Comparison of ENCODE assay signal across 9 cellular contexts in the genomic region with DNA sequence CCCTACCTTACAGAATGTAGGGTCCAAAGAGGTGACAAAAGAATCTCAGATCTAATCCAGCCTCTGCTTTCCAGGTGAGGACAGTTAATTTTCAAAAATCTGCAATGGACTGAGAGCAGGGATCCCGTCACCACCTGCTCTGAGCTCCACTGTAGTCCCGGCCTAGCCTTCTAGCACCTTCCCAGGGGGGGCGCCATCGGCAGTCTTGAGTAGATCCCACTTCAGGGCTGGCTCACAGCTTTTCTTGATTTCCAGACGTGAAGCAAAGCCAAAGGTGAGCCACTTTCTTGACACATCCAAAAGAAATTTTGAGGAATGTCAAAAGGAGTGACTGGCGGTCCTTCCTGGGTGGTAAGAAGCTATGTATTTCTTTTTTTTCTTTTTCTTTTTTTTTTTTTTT.
DNase-seq lines count a peak whose midpoint lies in the region; ATAC-seq, FAIRE-seq and TF ChIP-seq lines count a peak whose summit lies in the region.
"Had no signal": no experiment of that assay in that cellular context is flagged by ENCODE, and none has a peak within 500 bp of the region (broad histone marks: within the 10 kb centered on the region; RNA-seq: fewer than 3 reads in every experiment).

No MANE protein-coding gene starts in this region.

- no peak for ATAC-seq in DND-41 (ENCODE audit: insufficient read depth, low read depth)
- peak in 3 of 4 donors; percentile 48 to 52 (median 52) for ATAC-seq in pancreas
- no peak for ATAC-seq in naive thymus-derived CD4-positive, alpha-beta T cell
- ATAC-seq in HG03045 (IDR thresholded peaks at IDR 0.05; ENCODE audit: unreplicated experiment) = no peak
- ATAC-seq in activated CD4-positive, CD25-positive, alpha-beta regulatory T cell treated with anti-CD3 and anti-CD28 coated beads, Interleukin-2, amount 50 U/mL, for 24 hours = no peak
- no peak for ATAC-seq in HG03196 (IDR thresholded peaks at IDR 0.05; ENCODE audit: unreplicated experiment)

- no peaks in the 10 kb centered on the region for H3K9me3 Mint-ChIP-seq in naive thymus-derived CD4-positive, alpha-beta T cell

- no peak overlapping the region for H3K27ac Mint-ChIP-seq in naive thymus-derived CD4-positive, alpha-beta T cell

- H3K36me3 ChIP-seq in DND-41 (ENCODE audit: insufficient read depth, low read length) (no peaks in the 10 kb centered on the region), Karpas-422 (ENCODE audit: insufficient read depth, low read length) (no peaks in the 10 kb centered on the region), adrenal gland (replicated peaks in 1 of 2) (no peaks in the 10 kb centered on the region), pancreas (no peaks in the 10 kb centered on the region)
- H3K36me3 ChIP-seq in naive thymus-derived CD4-positive, alpha-beta T cell (ENCODE audit: control insufficient read depth in 2 of 3, insufficient read depth in 3 of 3, low read length in 3 of 3) = no peaks in the 10 kb centered on the region

- H3K4me3 ChIP-seq in DND-41 (ENCODE audit: low read depth in 1 of 2, low read length in 2 of 2) (no peak overlapping the region), Karpas-422 (ENCODE audit: low read length) (no peak overlapping the region), adrenal gland (no peak overlapping the region), pancreas (no peak overlapping the region)
- H3K4me3 ChIP-seq in naive thymus-derived CD4-positive, alpha-beta T cell (ENCODE audit: low read length) = no peak overlapping the region

- H3K27ac ChIP-seq in DND-41 (ENCODE audit: low read length) (no peak overlapping the region), Karpas-422 (ENCODE audit: low read length) (no peak overlapping the region), adrenal gland (no peak overlapping the region), pancreas (no peak overlapping the region)
- H3K27ac ChIP-seq in naive thymus-derived CD4-positive, alpha-beta T cell (ENCODE audit: low read depth, low read length) = no peak overlapping the region

- intact Hi-C loops in adrenal gland (cut with DNase I) = loop anchor here (5.0 to 10.0 kb wide), 4 partner anchors 517 to 819 kb away; no protein-coding TSS in a partner anchor
- intact Hi-C loops in pancreas (cut with DNase I) = loop anchor here in 2 of 3 donors (5.0 to 10.0 kb wide), 4 partner anchors 517 to 809 kb away; no protein-coding TSS in a partner anchor
- intact Hi-C loops in naive thymus-derived CD4-positive, alpha-beta T cell (cut with micrococcal nuclease) = loop anchor here (1.0 to 10.0 kb wide), 11 partner anchors 119 to 1029 kb away; no protein-coding TSS in a partner anchor

- H3K9ac ChIP-seq in DND-41 (ENCODE audit: low read depth, low read length) (no peak overlapping the region), Karpas-422 (ENCODE audit: low read length) (no peak overlapping the region)

- CTCF ChIA-PET in naive thymus-derived CD4-positive, alpha-beta T cell (lab: Charles Lee) = interaction anchor here (0.8 to 4.2 kb wide), 10 partner anchors 10 to 1061 kb away, joined by 3 to 73 read pairs (median 5); no protein-coding TSS in a partner anchor

- H2AFZ ChIP-seq in DND-41 (ENCODE audit: low read depth, low read length) (no peak overlapping the region), Karpas-422 (ENCODE audit: low read length) (no peak overlapping the region)

- H3K4me1 ChIP-seq in DND-41 (ENCODE audit: insufficient read depth, low read length) (no peaks in the 10 kb centered on the region), Karpas-422 (ENCODE audit: low read length) (peaks cover 4% of the 10 kb centered on the region; the same call in 1 of the 2 replicates), adrenal gland (replicated peaks in 1 of 2) (no peaks in the 10 kb centered on the region), pancreas (no peaks in the 10 kb centered on the region)
- no peaks in the 10 kb centered on the region for H3K4me1 ChIP-seq in naive thymus-derived CD4-positive, alpha-beta T cell (ENCODE audit: control insufficient read depth in 2 of 2, insufficient read depth in 2 of 2, low read length in 2 of 2)

- no peaks in the 10 kb centered on the region for H4K20me1 ChIP-seq in DND-41 (ENCODE audit: insufficient read depth, low read length)
- no peaks in the 10 kb centered on the region for H4K20me1 ChIP-seq in Karpas-422 (ENCODE audit: insufficient read depth, low read depth, low read length)

- no peaks in the 10 kb centered on the region for H3K27me3 Mint-ChIP-seq in naive thymus-derived CD4-positive, alpha-beta T cell

- H3K27me3 ChIP-seq in DND-41 (ENCODE audit: insufficient read depth, low read length, poor library complexity) (no peaks in the 10 kb centered on the region), Karpas-422 (ENCODE audit: low read length) (no peaks in the 10 kb centered on the region), adrenal gland (no peaks in the 10 kb centered on the region), pancreas (no peaks in the 10 kb centered on the region)
- no peaks in the 10 kb centered on the region for H3K27me3 ChIP-seq in naive thymus-derived CD4-positive, alpha-beta T cell (ENCODE audit: control insufficient read depth in 2 of 2, insufficient read depth in 2 of 2, low read length in 2 of 2)

- H3K79me2 ChIP-seq in DND-41 (ENCODE audit: insufficient read depth, low read length) = no peaks in the 10 kb centered on the region
- H3K79me2 ChIP-seq in Karpas-422 (ENCODE audit: low read length) = no peaks in the 10 kb centered on the region

- no peak for FAIRE-seq in pancreas (lab: Jason Lieb, UNC)

- peaks cover 0 to 2% (median 0%) of the 10 kb centered on the region in 7 donors for H3K4me1 Mint-ChIP-seq in naive thymus-derived CD4-positive, alpha-beta T cell

- peak; percentile 29 for DNase-seq in DND-41
- DNase-seq in Karpas-422 = peak; percentile 69
- DNase-seq in adrenal gland = peak in 4 of 7 donors; percentile 24 to 46 (median 28)
- no peak for DNase-seq in pancreas
- no peak for DNase-seq in naive thymus-derived CD4-positive, alpha-beta T cell

- H3K4me2 ChIP-seq in DND-41 (ENCODE audit: insufficient read depth, low read length) = no peak overlapping the region
- H3K4me2 ChIP-seq in Karpas-422 (ENCODE audit: low read depth, low read length, poor library complexity, severe bottlenecking) = no peak overlapping the region

- POLR2A ChIA-PET in naive thymus-derived CD4-positive, alpha-beta T cell (lab: Charles Lee) = no interaction called here

- 77 to 84% (median 80%) methylated on average over 6 of the region's 6 CpGs for WGBS in adrenal gland, 4 donors
- WGBS in pancreas, 2 donors = 72 to 79% methylated on average over 6 of the region's 6 CpGs

- no peaks in the 10 kb centered on the region for H3K36me3 Mint-ChIP-seq in naive thymus-derived CD4-positive, alpha-beta T cell
- H3K36me3 Mint-ChIP-seq: brain had no signal

- no peak for TF ChIP-seq POLR2A in adrenal gland (IDR thresholded peaks at IDR 0.05)

- no peak overlapping the region for H3K4me3 Mint-ChIP-seq in naive thymus-derived CD4-positive, alpha-beta T cell
- H3K4me3 Mint-ChIP-seq: brain had no signal

- peak; percentile 41 for TF ChIP-seq CTCF in DND-41 (IDR thresholded peaks at IDR 0.05; ENCODE audit: borderline replicate concordance, extremely low read depth, low read length, poor library complexity, severe bottlenecking)
- TF ChIP-seq CTCF in adrenal gland (IDR thresholded peaks at IDR 0.05) = no peak
- TF ChIP-seq CTCF in pancreas (IDR thresholded peaks at IDR 0.05) = no peak

- H3K9me2 ChIP-seq in Karpas-422 (replicated peaks; ENCODE audit: insufficient read depth, low read length) = no peaks in the 10 kb centered on the region

- H3K9me3 ChIP-seq in DND-41 (ENCODE audit: insufficient read depth, low read length, severe bottlenecking) = no peaks in the 10 kb centered on the region
- H3K9me3 ChIP-seq in Karpas-422 (ENCODE audit: low read length) = no peaks in the 10 kb centered on the region
- no peaks in the 10 kb centered on the region for H3K9me3 ChIP-seq in adrenal gland (replicated peaks in 1 of 3)
- H3K9me3 ChIP-seq in pancreas = no peaks in the 10 kb centered on the region
- no peaks in the 10 kb centered on the region for H3K9me3 ChIP-seq in naive thymus-derived CD4-positive, alpha-beta T cell (ENCODE audit: control insufficient read depth in 2 of 3, low read length in 3 of 3)

Comparison
In these comparisons a context has a peak if more than half of its experiments do, and no peak if none do; other contexts are left out.
1. ATAC-seq: peak in pancreas (3 of 4); none in DND-41 (single experiment), naive thymus-derived CD4-positive, alpha-beta T cell (single experiment), HG03045 (single experiment), activated CD4-positive, CD25-positive, alpha-beta regulatory T cell treated with anti-CD3 and anti-CD28 coated beads, Interleukin-2, amount 50 U/mL, for 24 hours (0 of 2) and HG03196 (single experiment).
2. DNase-seq: peak in DND-41 (single experiment), Karpas-422 (single experiment) and adrenal gland (4 of 7); none in pancreas (0 of 6) and naive thymus-derived CD4-positive, alpha-beta T cell (0 of 9).